ENCODE assay signal across 1 cellular context in genomic region chr22:23531283-23531921, GRCh38.
TF ChIP-seq lines count a peak whose summit lies in the region.

No MANE protein-coding gene starts in this region.

TF ChIP-seq in H1, 55 proteins besides CTCF, POLR2A, EP300 and RAD21:
- no peak for TF ChIP-seq CBX8 (IDR thresholded peaks at IDR 0.05; ENCODE audit: borderline replicate concordance, low read depth, low read length)
